Comparison of ENCODE assay signal across 28 cellular contexts in genomic region chr10:18205098-18205834, GRCh38.
"Had no signal": no experiment of that assay in that cellular context is flagged by ENCODE, and none has a peak within 500 bp of the region (broad histone marks: within the 10 kb centered on the region; RNA-seq: fewer than 3 reads in every experiment).

No MANE protein-coding gene starts in this region.

- H3K4me1 ChIP-seq: foreskin keratinocyte, testis had no signal

- H3K36me3 ChIP-seq: brain microvascular endothelial cell, prostate gland, stomach had no signal

- H3K27ac Mint-ChIP-seq: activated CD4-positive, alpha-beta T cell treated with anti-CD3 and anti-CD28 coated beads for 36 hours; activated naive CD4-positive, alpha-beta T cell treated with anti-CD3 and anti-CD28 coated beads, Interleukin-2, amount 50 U/mL, for 72 hours; activated T-helper 1 cell treated with anti-CD3 and anti-CD28 coated beads, Interleukin-12 subunit alpha, Interleukin-12 subunit beta, Interleukin-2, Interleukin-4 antibody, amounts not matched to agents 30 ng/mL and 10 ng/mL and 1 ng/mL, durations not matched to agents 14 hours and 24 hours and 36 hours; mesothelial cell of epicardium; nephron progenitor cell; T-helper 2 cell treated with Interferon-gamma antibody and Interleukin-4, amounts not matched to agents 5 μg/mL and 100 μg/mL, for 36 hours; WTC11 had no signal

- H3K4me1 Mint-ChIP-seq: central memory CD8-positive, alpha-beta T cell; nephron progenitor cell had no signal

- H3K9me3 Mint-ChIP-seq: activated naive CD4-positive, alpha-beta T cell treated with anti-CD3 and anti-CD28 coated beads, Interleukin-2, amount 50 U/mL, for 72 hours; activated T-helper 1 cell treated with anti-CD3 and anti-CD28 coated beads, Interleukin-12 subunit alpha, Interleukin-12 subunit beta, Interleukin-2, Interleukin-4 antibody, amounts not matched to agents 30 ng/mL and 10 ng/mL and 1 ng/mL, durations not matched to agents 14 hours and 24 hours and 36 hours; central memory CD8-positive, alpha-beta T cell; mesothelial cell of epicardium; nephron progenitor cell; T-helper 2 cell treated with Interferon-gamma antibody and Interleukin-4, amounts not matched to agents 5 μg/mL and 100 μg/mL, for 36 hours; type B pancreatic cell; WTC11 had no signal

- H3K27ac ChIP-seq: brain microvascular endothelial cell, coronary artery, foreskin keratinocyte, testis had no signal

- H3K9me3 ChIP-seq: prostate gland, stomach, testis had no signal

- H3K27me3 ChIP-seq: brain microvascular endothelial cell, stomach, testis had no signal

- H3K4me3 Mint-ChIP-seq: activated CD4-positive, alpha-beta T cell treated with anti-CD3 and anti-CD28 coated beads for 36 hours; activated T-helper 1 cell treated with anti-CD3 and anti-CD28 coated beads, Interleukin-12 subunit alpha, Interleukin-12 subunit beta, Interleukin-2, Interleukin-4 antibody, amounts not matched to agents 30 ng/mL and 10 ng/mL and 1 ng/mL, durations not matched to agents 14 hours and 24 hours and 36 hours; central memory CD8-positive, alpha-beta T cell; mesothelial cell of epicardium; nephron progenitor cell; T-helper 2 cell treated with Interferon-gamma antibody and Interleukin-4, amounts not matched to agents 5 μg/mL and 100 μg/mL, for 36 hours; type B pancreatic cell; WTC11 had no signal

- H3K36me3 Mint-ChIP-seq: activated naive CD4-positive, alpha-beta T cell treated with anti-CD3 and anti-CD28 coated beads, Interleukin-2, amount 50 U/mL, for 72 hours; mesothelial cell of epicardium; type B pancreatic cell; WTC11 had no signal

- DNase-seq: activated CD4-positive, alpha-beta T cell treated with anti-CD3 and anti-CD28 coated beads for 36 hours; activated CD4-positive, alpha-beta T cell treated with anti-CD3 and anti-CD28 coated beads, Interleukin-2, amount 50 U/mL, for 48 hours; activated gamma-delta T cell treated with Interleukin-2 at 50 U/mL for 16 hours; activated T-cell treated with anti-CD3 and anti-CD28 coated beads for 4 hours; amygdala; brain microvascular endothelial cell; effector CD4-positive, alpha-beta T cell; foreskin keratinocyte; glutamatergic neuron; hypothalamus; kidney; nephron progenitor cell; right cardiac atrium; stimulated activated CD4-positive, alpha-beta T cell treated with anti-CD3 and anti-CD28 coated beads, Interleukin-4, amount 100 ng/mL, for 1 hour; stomach; SW 1271; testis had no signal

- H3K4me3 ChIP-seq: coronary artery, prostate gland, smooth muscle cell, stomach, testis had no signal

- ATAC-seq: activated CD4-positive, alpha-beta T cell treated with anti-CD3 and anti-CD28 coated beads for 36 hours; activated naive CD4-positive, alpha-beta T cell treated with anti-CD3 and anti-CD28 coated beads, Interleukin-2, amount 50 U/mL, for 72 hours; foreskin keratinocyte; left lobe of liver; right cardiac atrium; WTC11 had no signal

- H3K27me3 Mint-ChIP-seq: central memory CD8-positive, alpha-beta T cell had no signal
